In the genomic region with DNA sequence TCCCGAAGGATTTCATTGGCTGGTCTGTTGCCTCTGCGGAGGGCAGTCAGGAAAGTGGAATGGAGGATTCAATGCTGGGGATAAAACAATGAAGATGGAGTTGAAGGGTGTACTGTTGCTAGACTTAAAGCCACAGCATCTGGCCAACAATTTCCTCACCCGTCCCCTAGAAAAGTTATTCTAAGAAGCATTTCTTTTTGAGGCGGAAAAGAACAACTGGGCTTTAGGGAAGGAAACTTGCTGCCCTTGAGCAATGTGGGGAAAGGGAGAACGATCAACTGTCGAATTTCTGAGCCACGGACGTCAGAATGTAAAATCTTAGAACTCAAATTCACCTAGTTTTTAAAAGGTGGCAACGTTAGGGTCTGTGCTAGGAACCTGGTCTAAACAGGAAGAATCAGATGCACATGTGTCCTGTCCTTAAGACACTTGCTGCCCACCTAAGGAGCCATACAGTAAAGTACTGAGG, we compare ENCODE assay signal across 8 cellular contexts. TPM values are rescaled to one million over a fixed set of nuclear protein-coding genes. Genes with fewer than 3 reads are reported as not detected.
DNase-seq lines count a peak whose midpoint lies in the region; ATAC-seq and TF ChIP-seq lines count a peak whose summit lies in the region.

No MANE protein-coding gene starts in this region.

- H3K4me3 ChIP-seq in A673 (ENCODE audit: low read depth, low read length, poor library complexity, severe bottlenecking) (peak overlapping the region; percentile 88), thoracic aorta (peak overlapping the region; percentile 83)

- peaks cover 4% of the 10 kb centered on the region for H3K4me1 ChIP-seq in A673 (ENCODE audit: insufficient read depth, low read length, poor library complexity, severe bottlenecking)
- peaks cover 6 to 14% of the 10 kb centered on the region in 2 donors for H3K4me1 ChIP-seq in thoracic aorta (ENCODE audit: control insufficient read depth in 1 of 2, low read depth in 2 of 2)

- H3K36me3 ChIP-seq in A673 (ENCODE audit: insufficient read depth, low read length, poor library complexity, severe bottlenecking), result peaks cover 5% of the 10 kb centered on the region
- peaks cover 9% of the 10 kb centered on the region for H3K36me3 ChIP-seq in thoracic aorta

- H3K36me3 Mint-ChIP-seq in activated naive CD8-positive, alpha-beta T cell treated with anti-CD3 and anti-CD28 coated beads, Interleukin-2, amount 50 U/mL, for 24 hours (ENCODE audit: low read depth), result peaks cover 24% of the 10 kb centered on the region

- H3K27ac ChIP-seq in A673 (ENCODE audit: low read depth, low read length, poor library complexity, severe bottlenecking) (peak overlapping the region; percentile 100), thoracic aorta (peak overlapping the region; percentile 97 to 100)

- TF ChIP-seq CTCF in A673 (conservative IDR thresholded peaks at IDR 0.05; ENCODE audit: low read depth, low read length), result no peak
- TF ChIP-seq CTCF in thoracic aorta (IDR thresholded peaks at IDR 0.05), result no peak

- H3K27me3 ChIP-seq in A673 (replicated peaks; ENCODE audit: insufficient read depth, low read depth, low read length, poor library complexity) (no peaks in the 10 kb centered on the region), thoracic aorta (replicated peaks; ENCODE audit: insufficient read depth) (no peaks in the 10 kb centered on the region)

- peak overlapping the region; percentile 99 for H3K27ac Mint-ChIP-seq in activated naive CD8-positive, alpha-beta T cell treated with anti-CD3 and anti-CD28 coated beads, Interleukin-2, amount 50 U/mL, for 24 hours

- CTCF ChIA-PET in A673 (lab: Charles Lee), result no interaction called here

- peaks cover 13% of the 10 kb centered on the region for H3K9me3 Mint-ChIP-seq in activated naive CD8-positive, alpha-beta T cell treated with anti-CD3 and anti-CD28 coated beads, Interleukin-2, amount 50 U/mL, for 24 hours

- no peak for ATAC-seq in activated naive CD8-positive, alpha-beta T cell treated with anti-CD3 and anti-CD28 coated beads, Interleukin-2, amount 50 U/mL, for 24 hours
- ATAC-seq in thoracic aorta (ENCODE audit: insufficient number of reproducible peaks, low FRiP score, low read depth) (no peak), GM21515 (IDR thresholded peaks at IDR 0.05; ENCODE audit: unreplicated experiment) (no peak), HG03354 (IDR thresholded peaks at IDR 0.05; ENCODE audit: poor library complexity, severe bottlenecking, unreplicated experiment) (no peak)

- H3K9me3 ChIP-seq in A673 (ENCODE audit: low read depth, low read length, poor library complexity, severe bottlenecking) (no peaks in the 10 kb centered on the region), thoracic aorta (no peaks in the 10 kb centered on the region)

- BruUV-seq in A673 (replicated peaks; lab: Mats Ljungman, UMichigan), result TSS peak; percentile 80

- DNase-seq in A673 (ENCODE audit: low spot score) (no peak), GM19240 (ENCODE audit: insufficient read length, low spot score) (peak; percentile 64), kidney glomerular epithelial cell (lab: John Stamatoyannopoulos, UW) (peak; percentile 88), thoracic aorta (ENCODE audit: low spot score) (no peak), NCI-H1092 (lab: John Stamatoyannopoulos, UW) (no peak)
- no peak for DNase-seq in activated naive CD8-positive, alpha-beta T cell treated with anti-CD3 and anti-CD28 coated beads, Interleukin-2, amount 50 U/mL, for 24 hours

- intact Hi-C loops in A673 (cut with micrococcal nuclease; ENCODE audit: unreplicated experiment), result loop anchor here (2.0 kb wide), 1 partner anchor 17 kb away; the partner anchor contains the start of gene LUC7L2

- H3K4me3 Mint-ChIP-seq in activated naive CD8-positive, alpha-beta T cell treated with anti-CD3 and anti-CD28 coated beads, Interleukin-2, amount 50 U/mL, for 24 hours, result peak overlapping the region; percentile 91

- H3K4me1 Mint-ChIP-seq in activated naive CD8-positive, alpha-beta T cell treated with anti-CD3 and anti-CD28 coated beads, Interleukin-2, amount 50 U/mL, for 24 hours, result peaks cover 37% of the 10 kb centered on the region

- POLR2A ChIA-PET in A673 (lab: Charles Lee; ENCODE audit: low non-redundant PET), result no interaction called here

- peaks cover 7% of the 10 kb centered on the region for H3K27me3 Mint-ChIP-seq in activated naive CD8-positive, alpha-beta T cell treated with anti-CD3 and anti-CD28 coated beads, Interleukin-2, amount 50 U/mL, for 24 hours

RNA-seq across cellular contexts. Expression of gene FMC1, which starts 0.7 kb away (rescaled TPM):
- total RNA-seq in A673 (2021) (10.5 and 11.5 TPM in 2 replicates), thoracic aorta (10 to 100 TPM in 1 of 2 donors, 1 to 10 TPM in 1; 7.9 to 11.4 TPM)

RNA-seq across cellular contexts. Expression of gene LUC7L2, which starts 17.9 kb away (rescaled TPM):
- total RNA-seq in A673 (2021) (98.7 and 107 TPM in 2 replicates), thoracic aorta (100 to 1,000 TPM in 1 of 2 donors, 10 to 100 TPM in 1; 73.4 to 137 TPM)

Comparison
In these comparisons a context has a peak if more than half of its experiments do, and no peak if none do; other contexts are left out.
1. DNase-seq: peak in GM19240 (single experiment) and kidney glomerular epithelial cell (single experiment); none in A673 (single experiment), activated naive CD8-positive, alpha-beta T cell treated with anti-CD3 and anti-CD28 coated beads, Interleukin-2, amount 50 U/mL, for 24 hours (single experiment), thoracic aorta (single experiment) and NCI-H1092 (single experiment).